Comparison of ENCODE assay signal across 33 cellular contexts in the genomic region with DNA sequence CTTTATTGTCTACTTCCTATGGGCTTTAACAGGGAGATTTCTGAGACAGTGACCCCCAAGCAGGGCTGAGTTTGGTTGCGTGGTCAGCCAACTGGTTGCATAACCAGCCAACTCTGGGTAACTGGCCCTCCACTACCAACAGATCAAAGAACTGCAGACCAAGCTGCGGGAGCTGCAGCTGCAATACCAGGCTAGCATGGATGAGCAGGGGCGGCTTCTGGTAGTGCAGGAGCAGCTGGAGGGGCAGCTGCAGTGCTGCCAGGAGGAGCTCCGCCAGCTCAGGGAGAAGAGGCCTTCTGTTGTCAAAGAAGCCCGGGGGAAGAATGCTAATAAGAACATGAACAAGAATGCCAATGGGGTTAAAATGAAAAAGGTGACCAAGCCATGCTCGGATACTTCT. TPM values are rescaled to one million over a fixed set of nuclear protein-coding genes. Genes with fewer than 3 reads are reported as not detected.
DNase-seq lines count a peak whose midpoint lies in the region; FAIRE-seq and TF ChIP-seq lines count a peak whose summit lies in the region.
"Had no signal": no experiment of that assay in that cellular context is flagged by ENCODE, and none has a peak within 500 bp of the region (broad histone marks: within the 10 kb centered on the region; RNA-seq: fewer than 3 reads in every experiment).

No MANE protein-coding gene starts in this region.

- no peak for FAIRE-seq in H54 (lab: Jason Lieb, UNC)
- FAIRE-seq: A204.1, astrocyte had no signal

- in situ Hi-C loops in KBM-7 (cut with MboI; ENCODE audit: low pct_unique_long_range_greater_than_20kb, low sequenced_read_pairs) = no loop called here
- in situ Hi-C loops in G401 (cut with HindIII; ENCODE audit: low sequenced_read_pairs) = no loop called here

- DNase-seq in NCI-H82 (lab: John Stamatoyannopoulos, UW) (peak; percentile 28), NCI-H82 treated with DMSO at 0.1 percent for 48 hours (lab: John Stamatoyannopoulos, UW; ENCODE audit: unreplicated experiment) (no peak), myocyte (ENCODE audit: low read depth) (peak; percentile 88), KBM-7 (no peak), G401 (ENCODE audit: low spot score) (no peak), H54 (ENCODE audit: insufficient read length, low spot score) (no peak)
- DNase-seq in stimulated activated CD8-positive, alpha-beta memory T cell treated with anti-CD3 and anti-CD28 coated beads, Interleukin-4, amount 100 ng/mL, for 48 hours = no peak
- DNase-seq: activated CD4-positive, alpha-beta T cell treated with anti-CD3 and anti-CD28 coated beads, Interleukin-2, amount 50 U/mL, for 1 hour; AML-193; DMS53; GDM1; GM23248; HFFc6; immature natural killer cell; KG1; mesenchymal stem cell; naive thymus-derived CD8-positive, alpha-beta T cell; NCI-H187 treated with DMSO at 0.1 percent for 48 hours; NCI-H345; PC-3; right cardiac atrium; stimulated activated CD4-positive, alpha-beta T cell treated with anti-CD3 and anti-CD28 coated beads, Interleukin-12 subunit alpha, Interleukin-12 subunit beta, amount 100 ng/mL, for 4 hours; T1000; transverse colon had no signal

- no peak for TF ChIP-seq POLR2A in H54 (IDR thresholded peaks at IDR 0.05; ENCODE audit: low read depth, low read length)

- H3K27ac ChIP-seq in cingulate gyrus (ENCODE audit: low read depth, low read length) = peak overlapping the region; percentile 54
- H3K27ac ChIP-seq: GM23248, transverse colon had no signal

RNA-seq across cellular contexts. Expression of gene FLNC, which starts 15.7 kb away (rescaled TPM):
- 703 and 1,085 TPM in 2 replicates for total RNA-seq in myocyte
- polyA plus RNA-seq in myocyte (2012) = 401 TPM
- total RNA-seq in G401 (2014; rRNA removed; shearing (Covaris generic)) = 211 and 231 TPM in 2 replicates
- total RNA-seq: naive thymus-derived CD8-positive, alpha-beta T cell had no signal
- polyA plus RNA-seq: immature natural killer cell had no signal

RNA-seq across cellular contexts. Expression of gene CCDC136, which starts 22.7 kb away (rescaled TPM):
- total RNA-seq in myocyte = 4.6 and 5.0 TPM in 2 replicates
- 5.3 TPM for polyA plus RNA-seq in myocyte (2012)
- 11.3 and 15.2 TPM in 2 replicates for total RNA-seq in G401 (2014; rRNA removed; shearing (Covaris generic))

RNA-seq across cellular contexts. Expression of gene OPN1SW, which starts 38.9 kb away (rescaled TPM):
- 2.8 and 3.4 TPM in 2 replicates for total RNA-seq in myocyte
- polyA plus RNA-seq in myocyte (2012) = 4.0 TPM
- total RNA-seq in G401 (2014; rRNA removed; shearing (Covaris generic)) = not detected in 2 replicates
- total RNA-seq: activated T-helper 1 cell treated with anti-CD3 and anti-CD28 coated beads, Interleukin-12 subunit alpha, Interleukin-12 subunit beta, Interleukin-2, Interleukin-4 antibody, amounts not matched to agents 30 ng/mL and 10 ng/mL and 1 ng/mL, durations not matched to agents 14 hours and 24 hours and 36 hours; astrocyte; epithelial cell of proximal tubule; GM23248; HFFc6; HT1080; naive thymus-derived CD8-positive, alpha-beta T cell; osteoblast; PC-3; right cardiac atrium; Right ventricle myocardium inferior; transverse colon; WTC11 had no signal
- polyA plus RNA-seq: immature natural killer cell, right cardiac atrium had no signal

RNA-seq across cellular contexts. Expression of gene ATP6V1F, which starts 48.2 kb away (rescaled TPM):
- total RNA-seq in myocyte = 172 and 222 TPM in 2 replicates
- 468 TPM for polyA plus RNA-seq in myocyte (2012)
- total RNA-seq in G401 (2014; rRNA removed; shearing (Covaris generic)) = 221 and 246 TPM in 2 replicates

Comparison
In these comparisons a context has a peak if more than half of its experiments do, and no peak if none do; other contexts are left out.
1. DNase-seq: peak in NCI-H82 (single experiment) and myocyte (single experiment); none in NCI-H82 treated with DMSO at 0.1 percent for 48 hours (single experiment), KBM-7 (single experiment), stimulated activated CD8-positive, alpha-beta memory T cell treated with anti-CD3 and anti-CD28 coated beads, Interleukin-4, amount 100 ng/mL, for 48 hours (single experiment), G401 (single experiment) and H54 (single experiment).